22 cellular contexts compared by ENCODE assay signal in the genomic region with DNA sequence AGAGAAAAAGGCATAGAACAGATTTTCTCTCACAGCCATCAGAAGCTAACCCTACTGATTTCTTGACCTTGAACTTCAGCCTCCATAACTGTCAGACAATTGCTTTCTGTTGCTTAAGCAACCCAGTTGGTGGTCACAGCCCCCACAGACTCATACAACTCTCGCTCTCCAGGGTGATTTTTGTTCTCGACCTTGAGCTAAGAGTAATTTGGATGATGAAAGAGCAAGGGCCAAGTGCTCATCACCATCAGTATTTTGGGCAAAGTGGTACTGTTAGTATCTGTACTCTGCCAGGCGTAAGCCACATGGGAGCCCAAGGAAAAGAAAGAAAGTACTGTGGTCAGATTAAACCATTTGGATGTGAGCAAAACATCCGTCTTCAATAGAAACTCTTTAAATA.
"Had no signal": no experiment of that assay in that cellular context is flagged by ENCODE, and none has a peak within 500 bp of the region (broad histone marks: within the 10 kb centered on the region; RNA-seq: fewer than 3 reads in every experiment).

No MANE protein-coding gene starts in this region.

- H3K36me3 ChIP-seq: cardiac muscle cell, lower lobe of right lung, suprapubic skin, tibial nerve had no signal

- H3K27ac Mint-ChIP-seq: activated naive CD4-positive, alpha-beta T cell treated with anti-CD3 and anti-CD28 coated beads, Interleukin-2, amount 10 ng/mL, durations not matched to agents 7 days and 5 days; nephron had no signal

- H3K9me3 ChIP-seq: body of pancreas, lower lobe of right lung, neutrophil, stomach, suprapubic skin, tibial nerve had no signal

- ATAC-seq: body of pancreas, foreskin keratinocyte, left lobe of liver, lower lobe of right lung, right cardiac atrium had no signal

- H3K27me3 Mint-ChIP-seq: dendritic cell treated with granulocyte-macrophage colony-stimulating factor and Interleukin-4, amounts not matched to agents 40 ng/mL and 50 ng/mL, for 4 days had no signal

- H3K4me3 Mint-ChIP-seq: activated naive CD4-positive, alpha-beta T cell treated with anti-CD3 and anti-CD28 coated beads, Interleukin-2, amount 10 ng/mL, durations not matched to agents 7 days and 5 days; dendritic cell treated with granulocyte-macrophage colony-stimulating factor and Interleukin-4, amounts not matched to agents 40 ng/mL and 50 ng/mL, for 4 days; nephron had no signal

- H3K4me3 ChIP-seq: body of pancreas, cardiac muscle cell, lower lobe of right lung, stomach, suprapubic skin, tibial nerve had no signal

- H3K27me3 ChIP-seq: body of pancreas, cardiac muscle cell, foreskin keratinocyte, neutrophil, stomach, suprapubic skin, tibial nerve had no signal

- H3K4me1 ChIP-seq: body of pancreas, foreskin keratinocyte, lower lobe of right lung, parathyroid adenoma, stomach, suprapubic skin, tibial nerve had no signal

- H3K9me3 Mint-ChIP-seq: activated naive CD4-positive, alpha-beta T cell treated with anti-CD3 and anti-CD28 coated beads, Interleukin-2, amount 10 ng/mL, durations not matched to agents 7 days and 5 days; dendritic cell treated with granulocyte-macrophage colony-stimulating factor and Interleukin-4, amounts not matched to agents 40 ng/mL and 50 ng/mL, for 4 days had no signal

- DNase-seq: activated CD4-positive, alpha-beta T cell treated with anti-CD3 and anti-CD28 coated beads for 1 hour; activated effector memory CD4-positive, alpha-beta T cell treated with anti-CD3 and anti-CD28 coated beads, Interleukin-2, amount 50 U/mL, for 16 hours; activated naive CD4-positive, alpha-beta T cell treated with anti-CD3 and anti-CD28 coated beads, Interleukin-2, amount 10 ng/mL, durations not matched to agents 7 days and 5 days; anterior cingulate cortex; body of pancreas; effector CD4-positive, alpha-beta T cell; foreskin keratinocyte; lower lobe of right lung; right cardiac atrium; stimulated activated CD4-positive, alpha-beta T cell treated with anti-CD3 and anti-CD28 coated beads, Interleukin-12 subunit alpha, Interleukin-12 subunit beta, amount 100 ng/mL, for 4 hours; stimulated activated CD4-positive, alpha-beta T cell treated with anti-CD3 and anti-CD28 coated beads, Interleukin-4, amount 100 ng/mL, for 4 hours; stomach; T-helper 1 cell; T-helper 9 cell had no signal
